12 cellular contexts compared by ENCODE assay signal in genomic region chr4:86497131-86497530, GRCh38.
A peak's percentile ranks its signal among the peaks of the same experiment; 100 is the strongest.
DNase-seq lines count a peak whose midpoint lies in the region; ATAC-seq and TF ChIP-seq lines count a peak whose summit lies in the region.
"Had no signal": no experiment of that assay in that cellular context is flagged by ENCODE, and none has a peak within 500 bp of the region (broad histone marks: within the 10 kb centered on the region; RNA-seq: fewer than 3 reads in every experiment).

No MANE protein-coding gene starts in this region.

- no peak overlapping the region for H2BK15ac ChIP-seq in mesendoderm (replicated peaks; ENCODE audit: low read depth)

- H3K36me3 ChIP-seq in mesendoderm (ENCODE audit: control insufficient read depth, insufficient read depth, low read length) = no peaks in the 10 kb centered on the region
- H3K36me3 ChIP-seq: BLaER1 treated with 17β-estradiol and CSF1 and Interleukin-3, amounts not matched to agents 10 nM and 100 nM had no signal

- no peak overlapping the region for H2BK120ac ChIP-seq in mesendoderm (ENCODE audit: low read depth, low read length)

- no peak overlapping the region for H2BK5ac ChIP-seq in mesendoderm (ENCODE audit: low read length)

- H4K5ac ChIP-seq in mesendoderm (ENCODE audit: low read length) = no peak overlapping the region

- H3K23ac ChIP-seq in mesendoderm (ENCODE audit: low read length) = no peak overlapping the region

- H3K27me3 ChIP-seq in mesendoderm (ENCODE audit: insufficient read depth, low read length, poor library complexity) = no peaks in the 10 kb centered on the region
- H3K27me3 ChIP-seq: BLaER1 treated with 17β-estradiol and CSF1 and Interleukin-3, amounts not matched to agents 10 nM and 100 nM had no signal

- WGBS in mesendoderm (ENCODE audit: extremely low coverage, insufficient coverage, low lambda C conversion rate) = no CpG with 5 or more reads among the region's 2 CpGs

- H3K56ac ChIP-seq in mesendoderm (ENCODE audit: low read length) = peak overlapping the region; percentile 37

- H3K4me2 ChIP-seq in mesendoderm (ENCODE audit: low read length) = no peak overlapping the region
- H3K4me2 ChIP-seq: BLaER1 treated with 17β-estradiol and CSF1 and Interleukin-3, amounts not matched to agents 10 nM and 100 nM had no signal

- H3K79me1 ChIP-seq in mesendoderm (ENCODE audit: low read length) = no peaks in the 10 kb centered on the region

- in situ Hi-C loops in GM13977 (cut with MboI; ENCODE audit: low pct_unique_long_range_greater_than_20kb, low sequenced_read_pairs, unreplicated experiment) (loop anchor here (10.0 kb wide), 1 partner anchor 398 kb away; the partner anchor contains the start of gene C4orf36), KBM-7 (cut with MboI; ENCODE audit: low pct_unique_long_range_greater_than_20kb, low sequenced_read_pairs) (no loop called here)

- no peak for TF ChIP-seq CTCF in LNCaP clone FGC (IDR thresholded peaks at IDR 0.05; ENCODE audit: control insufficient read depth, extremely low read depth, insufficient read depth)
- no peak for TF ChIP-seq CTCF in cardiac fibroblast (IDR thresholded peaks at IDR 0.05; ENCODE audit: low read depth, low read length)
- TF ChIP-seq CTCF in GM13977 (IDR thresholded peaks at IDR 0.05; ENCODE audit: extremely low read depth, insufficient read depth, missing control alignments) = no peak

- no peak overlapping the region for H4K8ac ChIP-seq in mesendoderm (ENCODE audit: low read depth, low read length)

- H3K4ac ChIP-seq in mesendoderm (ENCODE audit: low read depth, low read length) = no peak overlapping the region

- DNase-seq in AG08395 (ENCODE audit: low spot score) (peak; percentile 35), LNCaP clone FGC (ENCODE audit: low read depth) (peak; percentile 42), cardiac fibroblast (ENCODE audit: low read depth in 2 of 2) (peak; percentile 28 to 66), mesendoderm (no peak), GM13977 (ENCODE audit: low spot score) (no peak), KBM-7 (no peak)
- no peak for DNase-seq in activated naive CD4-positive, alpha-beta T cell treated with anti-CD3 and anti-CD28 coated beads, Interleukin-2, amount 50 U/mL, for 16 hours
- DNase-seq: effector memory CD8-positive, alpha-beta T cell; NCI-H1417 treated with DMSO at 0.1 percent for 48 hours; T-helper 9 cell had no signal

- H3K18ac ChIP-seq in mesendoderm (ENCODE audit: low read length) = no peak overlapping the region

- no peaks in the 10 kb centered on the region for H3K4me1 ChIP-seq in mesendoderm (ENCODE audit: control insufficient read depth, low read depth, low read length)

- no peaks in the 10 kb centered on the region for H3K79me2 ChIP-seq in mesendoderm (ENCODE audit: control insufficient read depth, insufficient read depth, low read length)

- no peak overlapping the region for H2AK5ac ChIP-seq in mesendoderm (ENCODE audit: low read length)

- ATAC-seq in HG03135 (IDR thresholded peaks at IDR 0.05; ENCODE audit: unreplicated experiment) = no peak
- ATAC-seq: effector memory CD8-positive, alpha-beta T cell had no signal

- H3K4me3 ChIP-seq in LNCaP clone FGC (ENCODE audit: low read depth, low read length) = no peak overlapping the region
- no peak overlapping the region for H3K4me3 ChIP-seq in cardiac fibroblast (replicated peaks in 1 of 2; ENCODE audit: low read depth in 2 of 2, low read length in 2 of 2)
- no peak overlapping the region for H3K4me3 ChIP-seq in mesendoderm (ENCODE audit: low read length)
- H3K4me3 ChIP-seq: BLaER1 treated with 17β-estradiol and CSF1 and Interleukin-3, amounts not matched to agents 10 nM and 100 nM had no signal

- no peak overlapping the region for H3K27ac ChIP-seq in mesendoderm (ENCODE audit: low read depth, low read length)
- H3K27ac ChIP-seq: BLaER1 treated with 17β-estradiol and CSF1 and Interleukin-3, amounts not matched to agents 10 nM and 100 nM had no signal

- H3K9ac ChIP-seq in mesendoderm (ENCODE audit: low read length) = no peak overlapping the region
- H3K9ac ChIP-seq: BLaER1 treated with 17β-estradiol and CSF1 and Interleukin-3, amounts not matched to agents 10 nM and 100 nM had no signal

Comparison
In these comparisons a context has a peak if more than half of its experiments do, and no peak if none do; other contexts are left out.
1. DNase-seq: peak in AG08395 (single experiment), LNCaP clone FGC (single experiment) and cardiac fibroblast (2 of 2); none in mesendoderm (single experiment), GM13977 (single experiment), KBM-7 (single experiment) and activated naive CD4-positive, alpha-beta T cell treated with anti-CD3 and anti-CD28 coated beads, Interleukin-2, amount 50 U/mL, for 16 hours (single experiment).